ENCODE assay signal across 11 cellular contexts in the genomic region with DNA sequence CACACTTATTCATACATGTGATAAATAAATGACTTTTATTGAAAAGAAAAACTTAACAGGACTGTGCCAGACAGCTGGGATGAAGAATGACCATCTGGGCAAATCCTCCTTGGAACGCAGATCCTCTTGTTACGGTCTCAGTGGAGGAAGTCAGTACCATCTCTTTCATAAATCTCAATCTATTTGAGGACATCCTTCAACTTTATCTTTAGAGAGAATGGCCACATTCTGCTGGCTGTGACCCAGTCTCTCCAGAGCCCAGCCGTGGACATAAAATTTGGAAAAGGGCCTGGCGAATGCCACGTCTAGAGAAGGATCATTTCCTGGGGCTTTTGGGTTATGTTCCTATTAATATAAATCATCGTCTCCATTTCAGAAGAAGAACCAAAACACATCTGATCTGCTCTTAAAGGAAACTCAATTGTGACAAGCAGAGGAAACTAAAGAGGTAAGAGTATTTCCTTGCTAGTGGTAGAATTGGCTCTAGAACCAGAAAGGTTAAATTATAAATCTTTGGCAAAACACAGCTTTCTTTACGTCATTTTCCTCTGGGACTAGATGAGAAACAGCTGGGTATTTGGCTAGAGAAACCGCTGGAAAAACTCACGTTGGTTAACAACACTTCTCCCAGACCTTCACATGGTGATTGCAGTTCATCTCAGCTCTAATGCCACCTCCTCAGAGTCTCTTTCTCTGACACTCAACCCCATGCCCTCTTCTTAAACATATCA.
DNase-seq lines count a peak whose midpoint lies in the region; ATAC-seq, FAIRE-seq and TF ChIP-seq lines count a peak whose summit lies in the region.
"Had no signal": no experiment of that assay in that cellular context is flagged by ENCODE, and none has a peak within 500 bp of the region (broad histone marks: within the 10 kb centered on the region; RNA-seq: fewer than 3 reads in every experiment).

No MANE protein-coding gene starts in this region.

- H3K9me3 ChIP-seq in mucosa of descending colon: no peaks in the 10 kb centered on the region
- H3K9me3 ChIP-seq in uterus: no peaks in the 10 kb centered on the region
- H3K9me3 ChIP-seq in effector memory CD4-positive, alpha-beta T cell (ENCODE audit: control insufficient read depth, low read length): no peaks in the 10 kb centered on the region
- H3K9me3 ChIP-seq: body of pancreas had no signal

- H3K36me3 ChIP-seq in mucosa of descending colon (ENCODE audit: low read depth) (no peaks in the 10 kb centered on the region), uterus (no peaks in the 10 kb centered on the region)
- no peaks in the 10 kb centered on the region for H3K36me3 ChIP-seq in effector memory CD4-positive, alpha-beta T cell (ENCODE audit: control insufficient read depth, insufficient read depth, low read length)

- H3K27me3 ChIP-seq in uterus: no peaks in the 10 kb centered on the region
- no peaks in the 10 kb centered on the region for H3K27me3 ChIP-seq in effector memory CD4-positive, alpha-beta T cell (replicated peaks; ENCODE audit: control insufficient read depth, insufficient read depth, low read length, poor library complexity, severe bottlenecking)
- H3K27me3 ChIP-seq: body of pancreas had no signal

- no peak for TF ChIP-seq POLR2A in uterus (IDR thresholded peaks at IDR 0.05)

- peak; percentile 18 for ATAC-seq in mucosa of descending colon
- ATAC-seq: body of pancreas, T-helper 17 cell had no signal

- DNase-seq in RPMI7951 (ENCODE audit: low read depth) (peak; percentile 70), fibroblast of mammary gland (ENCODE audit: low read depth) (peak; percentile 95), mucosa of descending colon (no peak), uterus (peak; percentile 51 to 53), NCI-H2029 treated with DMSO at 0.1 percent for 48 hours (lab: John Stamatoyannopoulos, UW) (no peak), frontal cortex (ENCODE audit: low spot score in 2 of 2) (no peak)
- no peak for DNase-seq in effector memory CD4-positive, alpha-beta T cell
- DNase-seq: activated T-cell treated with anti-CD3 and anti-CD28 coated beads, Interleukin-2, amount 50 U/mL, for 48 hours; body of pancreas; NCI-H2171; T-helper 17 cell had no signal

- FAIRE-seq in frontal cortex (lab: Jason Lieb, UNC): no peak

- peak overlapping the region; percentile 69 to 71 for H3K27ac ChIP-seq in uterus
- no peak overlapping the region for H3K27ac ChIP-seq in effector memory CD4-positive, alpha-beta T cell (ENCODE audit: insufficient read depth, low read length, poor library complexity, severe bottlenecking)
- H3K27ac ChIP-seq: body of pancreas had no signal

- H3K4me1 ChIP-seq in mucosa of descending colon (ENCODE audit: low read depth): no peaks in the 10 kb centered on the region
- H3K4me1 ChIP-seq in uterus: peaks cover 0 to 8% of the 10 kb centered on the region in 2 donors
- no peaks in the 10 kb centered on the region for H3K4me1 ChIP-seq in effector memory CD4-positive, alpha-beta T cell (ENCODE audit: control insufficient read depth, insufficient read depth, low read length, poor library complexity, severe bottlenecking)

- H3K4me3 ChIP-seq in fibroblast of mammary gland (ENCODE audit: control insufficient read depth, low read depth, low read length): no peak overlapping the region
- no peak overlapping the region for H3K4me3 ChIP-seq in mucosa of descending colon
- H3K4me3 ChIP-seq in uterus: no peak overlapping the region
- no peak overlapping the region for H3K4me3 ChIP-seq in effector memory CD4-positive, alpha-beta T cell (ENCODE audit: insufficient read depth, low read depth, low read length, poor library complexity, severe bottlenecking)
- H3K4me3 ChIP-seq: body of pancreas had no signal

- TF ChIP-seq CTCF in fibroblast of mammary gland (conservative IDR thresholded peaks at IDR 0.05; ENCODE audit: control insufficient read depth, insufficient read depth, low read depth, low read length) (no peak), mucosa of descending colon (IDR thresholded peaks at IDR 0.05) (no peak), uterus (IDR thresholded peaks at IDR 0.05) (no peak)

- intact Hi-C loops in mucosa of descending colon (cut with DNase I, micrococcal nuclease): no loop called here
- intact Hi-C loops in uterus (cut with DNase I; ENCODE audit: low total_unique reads): no loop called here

Comparison
In these comparisons a context has a peak if more than half of its experiments do, and no peak if none do; other contexts are left out.
1. DNase-seq: peak in RPMI7951 (single experiment), fibroblast of mammary gland (single experiment) and uterus (2 of 2); none in mucosa of descending colon (0 of 3), NCI-H2029 treated with DMSO at 0.1 percent for 48 hours (single experiment), effector memory CD4-positive, alpha-beta T cell (0 of 3) and frontal cortex (0 of 2).